Comparison of ENCODE assay signal across 34 cellular contexts in the genomic region with DNA sequence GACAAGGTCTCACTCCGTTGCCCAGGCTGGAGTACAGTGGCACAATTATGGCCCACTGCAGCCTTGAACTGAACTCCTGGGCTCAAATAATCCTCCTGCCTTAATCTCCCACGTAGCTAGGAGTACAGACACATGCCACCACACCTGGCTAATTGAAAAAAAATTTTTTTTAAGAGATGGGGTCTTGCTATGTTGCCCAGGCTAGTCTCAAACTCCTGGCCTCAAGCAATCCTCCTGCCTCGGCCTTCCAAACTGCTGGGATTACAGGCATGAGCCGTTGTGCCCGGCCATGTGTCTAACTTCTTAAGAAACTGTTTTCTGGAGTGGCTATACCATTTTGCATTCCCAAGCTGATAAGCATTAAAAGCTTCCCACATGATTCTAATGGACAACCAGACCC. TPM values are rescaled to one million over a fixed set of nuclear protein-coding genes. Genes with fewer than 3 reads are reported as not detected.
"Had no signal": no experiment of that assay in that cellular context is flagged by ENCODE, and none has a peak within 500 bp of the region (broad histone marks: within the 10 kb centered on the region; RNA-seq: fewer than 3 reads in every experiment).

No MANE protein-coding gene starts in this region.

- H3K9me3 Mint-ChIP-seq: naive thymus-derived CD4-positive, alpha-beta T cell; natural killer cell; nephron; neural progenitor cell; stimulated activated effector memory CD8-positive, alpha-beta T cell treated with anti-CD3 and anti-CD28 coated beads, Interleukin-12 subunit alpha, Interleukin-12 subunit beta, amount 100 ng/mL, for 72 hours; stimulated activated naive B cell treated with anti-CD40 and anti-IgM and Interleukin-4, amounts not matched to agents 10 μg/mL and 1 μg/mL and 100 μg/mL, for 72 hours; stimulated activated naive CD8-positive, alpha-beta T cell treated with anti-CD3 and anti-CD28 coated beads, Interleukin-15, Interleukin-2, amounts not matched to agents 100 ng/mL and 50 ng/mL, for 24 hours had no signal

- DNase-seq: naive thymus-derived CD4-positive, alpha-beta T cell; natural killer cell; pancreas; retina; right cardiac atrium; spleen; stimulated activated CD4-positive, alpha-beta T cell treated with anti-CD3 and anti-CD28 coated beads, Interleukin-12 subunit alpha, Interleukin-12 subunit beta, amount 100 ng/mL, for 4 hours; stimulated activated CD4-positive, alpha-beta T cell treated with anti-CD3 and anti-CD28 coated beads, Interleukin-1b, Interleukin-23, amount 100 ng/mL, for 48 hours; stimulated activated CD4-positive, alpha-beta T cell treated with anti-CD3 and anti-CD28 coated beads, Interleukin-4, amount 100 ng/mL, for 24 hours; stimulated activated naive B cell treated with anti-CD40 and anti-IgM and Interleukin-4, amounts not matched to agents 10 μg/mL and 1 μg/mL and 100 μg/mL, for 72 hours; stimulated activated naive CD4-positive, alpha-beta T cell treated with Interleukin-2 at 50 U/mL for 16 hours; stomach; thyroid gland; trophoblast cell; upper lobe of left lung had no signal

- H3K4me2 ChIP-seq: neural progenitor cell, smooth muscle cell had no signal

- H3K27ac ChIP-seq: neural progenitor cell, pancreas, prostate gland, skin epidermis, spleen, stomach, thoracic aorta, thyroid gland, tibial nerve, upper lobe of left lung, vagina had no signal

- H3K27me3 Mint-ChIP-seq: stimulated activated naive B cell treated with anti-CD40 and anti-IgM and Interleukin-4, amounts not matched to agents 10 μg/mL and 1 μg/mL and 100 μg/mL, for 72 hours; stimulated activated naive CD8-positive, alpha-beta T cell treated with anti-CD3 and anti-CD28 coated beads, Interleukin-15, Interleukin-2, amounts not matched to agents 100 ng/mL and 50 ng/mL, for 24 hours had no signal

- FAIRE-seq: pancreas, urothelium cell line had no signal

- H3K36me3 ChIP-seq: neural progenitor cell, pancreas, prostate gland, spleen, stomach, thoracic aorta, thyroid gland, tibial nerve, upper lobe of left lung, vagina had no signal

- H2AFZ ChIP-seq: neural progenitor cell had no signal

- H3K27ac Mint-ChIP-seq: naive thymus-derived CD4-positive, alpha-beta T cell; natural killer cell; nephron; neural progenitor cell; stimulated activated effector memory CD8-positive, alpha-beta T cell treated with anti-CD3 and anti-CD28 coated beads, Interleukin-12 subunit alpha, Interleukin-12 subunit beta, amount 100 ng/mL, for 72 hours; stimulated activated naive B cell treated with anti-CD40 and anti-IgM and Interleukin-4, amounts not matched to agents 10 μg/mL and 1 μg/mL and 100 μg/mL, for 72 hours; stimulated activated naive CD8-positive, alpha-beta T cell treated with anti-CD3 and anti-CD28 coated beads, Interleukin-15, Interleukin-2, amounts not matched to agents 100 ng/mL and 50 ng/mL, for 24 hours had no signal

- H3K36me3 Mint-ChIP-seq: natural killer cell; neural progenitor cell; stimulated activated effector memory CD8-positive, alpha-beta T cell treated with anti-CD3 and anti-CD28 coated beads, Interleukin-12 subunit alpha, Interleukin-12 subunit beta, amount 100 ng/mL, for 72 hours; stimulated activated naive B cell treated with anti-CD40 and anti-IgM and Interleukin-4, amounts not matched to agents 10 μg/mL and 1 μg/mL and 100 μg/mL, for 72 hours had no signal

- H3K9me3 ChIP-seq: pancreas, prostate gland, spleen, stomach, thoracic aorta, thyroid gland, tibial nerve, upper lobe of left lung, vagina had no signal

- H3K4me3 Mint-ChIP-seq: naive thymus-derived CD4-positive, alpha-beta T cell; natural killer cell; nephron; neural progenitor cell; stimulated activated effector memory CD8-positive, alpha-beta T cell treated with anti-CD3 and anti-CD28 coated beads, Interleukin-12 subunit alpha, Interleukin-12 subunit beta, amount 100 ng/mL, for 72 hours; stimulated activated naive B cell treated with anti-CD40 and anti-IgM and Interleukin-4, amounts not matched to agents 10 μg/mL and 1 μg/mL and 100 μg/mL, for 72 hours; stimulated activated naive CD8-positive, alpha-beta T cell treated with anti-CD3 and anti-CD28 coated beads, Interleukin-15, Interleukin-2, amounts not matched to agents 100 ng/mL and 50 ng/mL, for 24 hours had no signal

- H3K9ac ChIP-seq: neural progenitor cell had no signal

- H3K4me3 ChIP-seq: neural progenitor cell, pancreas, prostate gland, skin epidermis, smooth muscle cell, spleen, stomach, thoracic aorta, thyroid gland, tibial nerve, upper lobe of left lung, vagina had no signal

- H3K27me3 ChIP-seq: neural progenitor cell, pancreas, spleen, stomach, thyroid gland, tibial nerve, upper lobe of left lung, vagina had no signal

- H3K4me1 Mint-ChIP-seq: natural killer cell, nephron had no signal

- ATAC-seq: naive thymus-derived CD4-positive, alpha-beta T cell; natural killer cell; pancreas; right cardiac atrium; sciatic nerve; stimulated activated effector memory CD8-positive, alpha-beta T cell treated with anti-CD3 and anti-CD28 coated beads, Interleukin-12 subunit alpha, Interleukin-12 subunit beta, amount 100 ng/mL, for 72 hours; stimulated activated naive B cell treated with anti-CD40 and anti-IgM and Interleukin-4, amounts not matched to agents 10 μg/mL and 1 μg/mL and 100 μg/mL, for 72 hours had no signal

- H3K4me1 ChIP-seq: neural progenitor cell, pancreas, prostate gland had no signal

RNA-seq across cellular contexts. Expression of a gene that starts 9.5 kb away (rescaled TPM):
- total RNA-seq: omental fat pad, osteocyte, pancreas, posterior vena cava, pulmonary artery endothelial cell, right cardiac atrium, sciatic nerve, subcutaneous adipose tissue, thoracic aorta, thyroid gland, tibial nerve, ureter, vagina had no signal
- polyA plus RNA-seq: naive thymus-derived CD4-positive, alpha-beta T cell; neural cell; right cardiac atrium; stomach had no signal
